15 cellular contexts compared by ENCODE assay signal in genomic region chr19:3006075-3006767, GRCh38. TPM values are rescaled to one million over a fixed set of nuclear protein-coding genes. Genes with fewer than 3 reads are reported as not detected.
DNase-seq lines count a peak whose midpoint lies in the region; ATAC-seq and TF ChIP-seq lines count a peak whose summit lies in the region.
"Had no signal": no experiment of that assay in that cellular context is flagged by ENCODE, and none has a peak within 500 bp of the region (broad histone marks: within the 10 kb centered on the region; RNA-seq: fewer than 3 reads in every experiment).

No MANE protein-coding gene starts in this region.

- DNase-seq in activated CD4-positive, alpha-beta T cell treated with anti-CD3 and anti-CD28 coated beads for 36 hours: peak; percentile 68
- DNase-seq in activated CD4-positive, alpha-beta T cell treated with anti-CD3 and anti-CD28 coated beads, Interleukin-2, amount 50 U/mL, for 4 hours: no peak
- peak; percentile 98 for DNase-seq in H7
- peak; percentile 38 for DNase-seq in activated CD8-positive, alpha-beta T cell treated with anti-CD3 and anti-CD28 coated beads, Interleukin-2, amount 10 ng/mL, durations not matched to agents 7 days and 5 days
- DNase-seq in naive thymus-derived CD4-positive, alpha-beta T cell: peak in 3 of 9 donors; percentile 11 to 12 (median 11)
- no peak for DNase-seq in vagina (ENCODE audit: extremely low spot score in 2 of 2)
- DNase-seq in pons (ENCODE audit: low spot score): no peak
- DNase-seq: DMS153, glutamatergic neuron, NCI-H510A had no signal

- no peaks in the 10 kb centered on the region for H3K4me1 Mint-ChIP-seq in activated CD4-positive, alpha-beta T cell treated with anti-CD3 and anti-CD28 coated beads for 36 hours
- no peaks in the 10 kb centered on the region for H3K4me1 Mint-ChIP-seq in activated CD8-positive, alpha-beta T cell treated with anti-CD3 and anti-CD28 coated beads, Interleukin-2, amount 10 ng/mL, durations not matched to agents 7 days and 5 days (ENCODE audit: low read depth)
- peaks cover 0 to 2% (median 0%) of the 10 kb centered on the region in 7 donors for H3K4me1 Mint-ChIP-seq in naive thymus-derived CD4-positive, alpha-beta T cell

- no peak overlapping the region for H3K4me3 Mint-ChIP-seq in activated CD4-positive, alpha-beta T cell treated with anti-CD3 and anti-CD28 coated beads for 36 hours
- H3K4me3 Mint-ChIP-seq in activated CD8-positive, alpha-beta T cell treated with anti-CD3 and anti-CD28 coated beads, Interleukin-2, amount 10 ng/mL, durations not matched to agents 7 days and 5 days: no peak overlapping the region
- no peak overlapping the region for H3K4me3 Mint-ChIP-seq in naive thymus-derived CD4-positive, alpha-beta T cell
- H3K4me3 Mint-ChIP-seq: neural progenitor cell had no signal

- intact Hi-C loops in activated CD4-positive, alpha-beta T cell treated with anti-CD3 and anti-CD28 coated beads for 36 hours (cut with DNase I, micrococcal nuclease): no loop called here
- intact Hi-C loops in naive thymus-derived CD4-positive, alpha-beta T cell (cut with micrococcal nuclease): no loop called here
- intact Hi-C loops in vagina (cut with DNase I): no loop called here

- peak; percentile 75 for ATAC-seq in activated CD4-positive, alpha-beta T cell treated with anti-CD3 and anti-CD28 coated beads for 36 hours
- peak; percentile 23 for ATAC-seq in activated CD8-positive, alpha-beta T cell treated with anti-CD3 and anti-CD28 coated beads, Interleukin-2, amount 10 ng/mL, durations not matched to agents 7 days and 5 days
- peak; percentile 51 for ATAC-seq in naive thymus-derived CD4-positive, alpha-beta T cell
- no peak for ATAC-seq in GM18858 (IDR thresholded peaks at IDR 0.05; ENCODE audit: unreplicated experiment)
- ATAC-seq: GM12878 had no signal

- no peak for TF ChIP-seq POLR2A in vagina (IDR thresholded peaks at IDR 0.05)

- H3K36me3 Mint-ChIP-seq in activated CD4-positive, alpha-beta T cell treated with anti-CD3 and anti-CD28 coated beads for 36 hours (ENCODE audit: low read depth): peaks cover 4% of the 10 kb centered on the region
- no peaks in the 10 kb centered on the region for H3K36me3 Mint-ChIP-seq in activated CD8-positive, alpha-beta T cell treated with anti-CD3 and anti-CD28 coated beads, Interleukin-2, amount 10 ng/mL, durations not matched to agents 7 days and 5 days (ENCODE audit: low read depth)
- peaks cover 0 to 26% (median 4%) of the 10 kb centered on the region in 5 donors for H3K36me3 Mint-ChIP-seq in naive thymus-derived CD4-positive, alpha-beta T cell
- H3K36me3 Mint-ChIP-seq: neural progenitor cell had no signal

- H3K4me1 ChIP-seq in naive thymus-derived CD4-positive, alpha-beta T cell (ENCODE audit: control insufficient read depth in 2 of 2, insufficient read depth in 2 of 2, low read length in 2 of 2): no peaks in the 10 kb centered on the region
- no peaks in the 10 kb centered on the region for H3K4me1 ChIP-seq in vagina
- H3K4me1 ChIP-seq: breast epithelium, neural progenitor cell had no signal

- H3K4me3 ChIP-seq in H7 (ENCODE audit: insufficient read depth, low read depth, low read length): no peak overlapping the region
- H3K4me3 ChIP-seq in naive thymus-derived CD4-positive, alpha-beta T cell (ENCODE audit: low read length): no peak overlapping the region
- no peak overlapping the region for H3K4me3 ChIP-seq in vagina
- H3K4me3 ChIP-seq: breast epithelium, GM12878, neural progenitor cell had no signal

- TF ChIP-seq CTCF in vagina (IDR thresholded peaks at IDR 0.05): no peak

- POLR2A ChIA-PET in activated CD4-positive, alpha-beta T cell treated with anti-CD3 and anti-CD28 coated beads for 36 hours (lab: Charles Lee): no interaction called here
- POLR2A ChIA-PET in activated CD8-positive, alpha-beta T cell treated with anti-CD3 and anti-CD28 coated beads, Interleukin-2, amount 10 ng/mL, durations not matched to agents 7 days and 5 days (lab: Charles Lee): no interaction called here
- POLR2A ChIA-PET in naive thymus-derived CD4-positive, alpha-beta T cell (lab: Charles Lee): no interaction called here

- no peaks in the 10 kb centered on the region for H3K9me3 ChIP-seq in naive thymus-derived CD4-positive, alpha-beta T cell (ENCODE audit: control insufficient read depth in 2 of 3, low read length in 3 of 3)
- H3K9me3 ChIP-seq in vagina: no peaks in the 10 kb centered on the region
- H3K9me3 ChIP-seq: breast epithelium had no signal

- H3K27ac ChIP-seq in naive thymus-derived CD4-positive, alpha-beta T cell (ENCODE audit: low read depth, low read length): no peak overlapping the region
- no peak overlapping the region for H3K27ac ChIP-seq in vagina
- H3K27ac ChIP-seq: breast epithelium, neural progenitor cell had no signal

- no peaks in the 10 kb centered on the region for H3K9me3 Mint-ChIP-seq in activated CD4-positive, alpha-beta T cell treated with anti-CD3 and anti-CD28 coated beads for 36 hours (ENCODE audit: low read depth)
- no peaks in the 10 kb centered on the region for H3K9me3 Mint-ChIP-seq in activated CD8-positive, alpha-beta T cell treated with anti-CD3 and anti-CD28 coated beads, Interleukin-2, amount 10 ng/mL, durations not matched to agents 7 days and 5 days (ENCODE audit: insufficient read depth)
- H3K9me3 Mint-ChIP-seq in naive thymus-derived CD4-positive, alpha-beta T cell: peaks cover 0 to 2% (median 0%) of the 10 kb centered on the region in 11 donors
- H3K9me3 Mint-ChIP-seq: activated T-helper 2 cell treated with anti-CD3 and anti-CD28 coated beads, Interferon-gamma antibody, Interleukin-2, Interleukin-4, amounts not matched to agents 10 μg/mL and 5 μg/mL and 100 μg/mL, durations not matched to agents 14 hours and 24 hours and 36 hours; neural progenitor cell had no signal

- CTCF ChIA-PET in activated CD4-positive, alpha-beta T cell treated with anti-CD3 and anti-CD28 coated beads for 36 hours (lab: Charles Lee): interaction anchor here (0.7 to 0.9 kb wide), 2 partner anchors 10 to 29 kb away, joined by 3 read pairs; partner anchors contain the start of gene TLE6
- CTCF ChIA-PET in activated CD8-positive, alpha-beta T cell treated with anti-CD3 and anti-CD28 coated beads, Interleukin-2, amount 10 ng/mL, durations not matched to agents 7 days and 5 days (lab: Charles Lee): interaction anchor here (1.3 kb wide), 1 partner anchor 56 kb away, joined by 5 read pairs; no protein-coding TSS in a partner anchor
- CTCF ChIA-PET in naive thymus-derived CD4-positive, alpha-beta T cell (lab: Charles Lee): no interaction called here

- H3K36me3 ChIP-seq in H7 (replicated peaks; ENCODE audit: control insufficient read depth, insufficient read depth, low read length): peaks cover 2% of the 10 kb centered on the region; the same call in 1 of the 2 replicates
- peaks cover 0 to 47% (median 8%) of the 10 kb centered on the region in 3 experiments for H3K36me3 ChIP-seq in naive thymus-derived CD4-positive, alpha-beta T cell (ENCODE audit: control insufficient read depth in 2 of 3, insufficient read depth in 3 of 3, low read length in 3 of 3)
- H3K36me3 ChIP-seq in vagina: peaks cover 0 to 10% of the 10 kb centered on the region in 2 donors
- H3K36me3 ChIP-seq: neural progenitor cell had no signal

- H3K27me3 Mint-ChIP-seq in activated CD4-positive, alpha-beta T cell treated with anti-CD3 and anti-CD28 coated beads for 36 hours: no peaks in the 10 kb centered on the region
- H3K27me3 Mint-ChIP-seq in activated CD8-positive, alpha-beta T cell treated with anti-CD3 and anti-CD28 coated beads, Interleukin-2, amount 10 ng/mL, durations not matched to agents 7 days and 5 days (ENCODE audit: low read depth): no peaks in the 10 kb centered on the region
- no peaks in the 10 kb centered on the region for H3K27me3 Mint-ChIP-seq in naive thymus-derived CD4-positive, alpha-beta T cell

- H3K27me3 ChIP-seq in H7 (ENCODE audit: control insufficient read depth, insufficient read depth, low read length) (no peaks in the 10 kb centered on the region), vagina (no peaks in the 10 kb centered on the region)
- no peaks in the 10 kb centered on the region for H3K27me3 ChIP-seq in naive thymus-derived CD4-positive, alpha-beta T cell (ENCODE audit: control insufficient read depth in 2 of 2, insufficient read depth in 2 of 2, low read length in 2 of 2)
- H3K27me3 ChIP-seq: breast epithelium, neural progenitor cell had no signal

- no peak overlapping the region for H3K27ac Mint-ChIP-seq in activated CD4-positive, alpha-beta T cell treated with anti-CD3 and anti-CD28 coated beads for 36 hours
- H3K27ac Mint-ChIP-seq in activated CD8-positive, alpha-beta T cell treated with anti-CD3 and anti-CD28 coated beads, Interleukin-2, amount 10 ng/mL, durations not matched to agents 7 days and 5 days: no peak overlapping the region
- H3K27ac Mint-ChIP-seq in naive thymus-derived CD4-positive, alpha-beta T cell: no peak overlapping the region
- H3K27ac Mint-ChIP-seq: activated T-helper 2 cell treated with anti-CD3 and anti-CD28 coated beads, Interferon-gamma antibody, Interleukin-2, Interleukin-4, amounts not matched to agents 10 μg/mL and 5 μg/mL and 100 μg/mL, durations not matched to agents 14 hours and 24 hours and 36 hours; neural progenitor cell had no signal

RNA-seq across cellular contexts. Expression of gene TLE2, which starts 22.9 kb away (rescaled TPM):
- 1 to 10 TPM; 4.7 to 6.3 TPM for total RNA-seq in activated CD4-positive, alpha-beta T cell treated with anti-CD3 and anti-CD28 coated beads for 36 hours
- 9.6 and 18.7 TPM in 2 replicates for total RNA-seq in H7 (2014; rRNA removed; shearing (Covaris generic))
- total RNA-seq in activated CD8-positive, alpha-beta T cell treated with anti-CD3 and anti-CD28 coated beads, Interleukin-2, amount 10 ng/mL, durations not matched to agents 7 days and 5 days: under 1 TPM; 0.24 to 0.57 TPM
- 10 to 100 TPM in 4 of 5 experiments, 1 to 10 TPM in 1; 1.1 to 33.6 (median 19.9) TPM for total RNA-seq in naive thymus-derived CD4-positive, alpha-beta T cell
- 10 to 100 TPM; 10.8 to 13.1 TPM for polyA plus RNA-seq in naive thymus-derived CD4-positive, alpha-beta T cell
- total RNA-seq in vagina: 28.2 TPM

RNA-seq across cellular contexts. Expression of gene TLE6, which starts 28.9 kb away (rescaled TPM):
- total RNA-seq in activated CD4-positive, alpha-beta T cell treated with anti-CD3 and anti-CD28 coated beads for 36 hours: 1 to 10 TPM; 2.6 to 3.5 TPM
- 10.4 and 14.2 TPM in 2 replicates for total RNA-seq in H7 (2014; rRNA removed; shearing (Covaris generic))
- 1 to 10 TPM; 2.0 to 2.7 TPM for total RNA-seq in activated CD8-positive, alpha-beta T cell treated with anti-CD3 and anti-CD28 coated beads, Interleukin-2, amount 10 ng/mL, durations not matched to agents 7 days and 5 days
- total RNA-seq in naive thymus-derived CD4-positive, alpha-beta T cell: under 1 TPM in 2 of 5 experiments, not detected in 3; 0.60 to 0.64 TPM
- under 1 TPM in 1 of 2 donors, not detected in 1; 0.52 TPM for polyA plus RNA-seq in naive thymus-derived CD4-positive, alpha-beta T cell
- 10.6 TPM for total RNA-seq in vagina

RNA-seq across cellular contexts. Expression of gene TLE5, which starts 56.1 kb away (rescaled TPM):
- 100 to 1,000 TPM; 349 to 533 TPM for total RNA-seq in activated CD4-positive, alpha-beta T cell treated with anti-CD3 and anti-CD28 coated beads for 36 hours
- total RNA-seq in H7 (2014; rRNA removed; shearing (Covaris generic)): 300 and 386 TPM in 2 replicates
- total RNA-seq in activated CD8-positive, alpha-beta T cell treated with anti-CD3 and anti-CD28 coated beads, Interleukin-2, amount 10 ng/mL, durations not matched to agents 7 days and 5 days: 100 to 1,000 TPM; 635 to 655 TPM
- total RNA-seq in naive thymus-derived CD4-positive, alpha-beta T cell: 1,000 to 10,000 TPM in 2 of 5 experiments, 100 to 1,000 TPM in 3; 658 to 1,102 (median 755) TPM
- 100 to 1,000 TPM; 643 to 982 TPM for polyA plus RNA-seq in naive thymus-derived CD4-positive, alpha-beta T cell
- total RNA-seq in vagina: 451 TPM

Comparison
In these comparisons a context has a peak if more than half of its experiments do, and no peak if none do; other contexts are left out.
1. DNase-seq: peak in activated CD4-positive, alpha-beta T cell treated with anti-CD3 and anti-CD28 coated beads for 36 hours (single experiment), H7 (single experiment) and activated CD8-positive, alpha-beta T cell treated with anti-CD3 and anti-CD28 coated beads, Interleukin-2, amount 10 ng/mL, durations not matched to agents 7 days and 5 days (single experiment); none in activated CD4-positive, alpha-beta T cell treated with anti-CD3 and anti-CD28 coated beads, Interleukin-2, amount 50 U/mL, for 4 hours (0 of 2), vagina (0 of 2) and pons (single experiment).